In the genomic region with DNA sequence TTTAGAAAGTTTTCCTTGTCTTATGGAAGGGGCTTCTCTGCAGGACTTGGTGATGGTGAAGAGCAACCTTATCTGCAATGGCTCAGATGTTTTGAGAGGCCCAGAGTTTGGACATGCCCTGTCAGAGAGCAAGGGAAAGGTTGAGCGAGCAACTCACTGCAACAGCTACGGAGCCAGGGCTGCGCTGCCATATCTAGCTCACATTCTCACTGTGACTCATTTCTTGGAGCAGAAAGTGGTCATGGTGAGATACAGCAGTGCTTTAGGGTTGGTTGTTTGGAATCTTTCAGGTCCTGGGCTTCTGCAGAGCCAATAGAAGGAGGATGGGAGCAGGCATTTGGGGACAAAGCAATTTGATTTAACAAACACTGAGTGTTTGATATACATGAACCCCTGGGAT, we compare ENCODE assay signal across 1 cellular context.
TF ChIP-seq lines count a peak whose summit lies in the region.

No MANE protein-coding gene starts in this region.

TF ChIP-seq in HepG2, 621 proteins besides CTCF, POLR2A, EP300 and RAD21 (continued from another document):
- TF ChIP-seq DMTF1 (CRISPR knock-in tag; IDR thresholded peaks at IDR 0.05) (no peak), ZNF333 (CRISPR knock-in tag; IDR thresholded peaks at IDR 0.05; ENCODE audit: borderline replicate concordance) (no peak), DR1 (CRISPR knock-in tag; IDR thresholded peaks at IDR 0.05) (no peak)
- TF ChIP-seq, protein P1, sequence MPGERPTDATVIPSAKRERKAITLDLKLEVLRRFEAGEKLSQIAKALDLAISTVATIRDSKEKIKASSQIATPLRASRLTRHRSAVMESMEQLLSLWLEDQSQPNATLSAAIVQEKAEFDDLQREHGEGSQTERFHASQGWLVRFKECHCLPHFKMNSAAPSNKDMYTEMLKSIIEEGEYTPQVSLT (CRISPR knock-in tag; IDR thresholded peaks at IDR 0.05; ENCODE audit: borderline replicate concordance, low read depth) = no peak
